Comparison of ENCODE assay signal across 17 cellular contexts in the genomic region with DNA sequence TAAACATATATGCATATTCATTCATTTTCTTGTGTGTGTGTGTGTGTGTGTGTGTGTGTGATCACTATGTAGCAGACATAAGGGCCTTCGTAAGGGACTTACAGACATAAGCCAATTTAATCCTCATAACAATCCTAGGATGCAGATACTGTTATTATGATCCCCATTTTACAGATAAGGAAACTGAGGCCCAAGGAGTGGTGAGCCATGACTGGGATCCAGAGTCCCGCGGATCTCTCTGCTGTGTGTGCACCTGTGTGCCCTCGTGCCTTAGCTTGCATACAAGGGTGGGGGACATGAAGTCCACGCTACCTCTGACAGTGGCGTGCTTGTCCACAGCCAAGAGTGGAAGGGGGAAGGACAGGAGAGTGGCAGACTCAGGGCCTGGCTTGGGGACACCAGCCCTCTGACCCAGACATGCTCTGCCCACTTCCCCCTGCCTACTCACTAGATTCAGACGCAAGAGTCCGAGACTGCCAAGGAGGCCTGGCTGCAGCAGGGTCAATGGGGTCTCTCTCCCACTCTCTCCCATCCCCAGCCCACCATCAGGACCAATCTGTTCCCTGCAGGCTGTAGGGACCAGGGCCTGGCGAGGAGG. TPM values are rescaled to one million over a fixed set of nuclear protein-coding genes. Genes with fewer than 3 reads are reported as not detected.
DNase-seq lines count a peak whose midpoint lies in the region; ATAC-seq and TF ChIP-seq lines count a peak whose summit lies in the region.
"Had no signal": no experiment of that assay in that cellular context is flagged by ENCODE, and none has a peak within 500 bp of the region (broad histone marks: within the 10 kb centered on the region; RNA-seq: fewer than 3 reads in every experiment).

No MANE protein-coding gene starts in this region.

- in situ Hi-C loops in transverse colon (cut with MboI; ENCODE audit: low pct_ligation_motif_present in 1 of 4, low pct_unique_long_range_greater_than_20kb in 1 of 4, low sequenced_read_pairs in 3 of 4) (loop anchor here in 2 of 4 donors (10.0 kb wide), 1 partner anchor 50 kb away; no protein-coding TSS in a partner anchor), KBM-7 (cut with MboI; ENCODE audit: low pct_unique_long_range_greater_than_20kb, low sequenced_read_pairs) (loop anchor here (25.0 kb wide), 1 partner anchor 313 kb away; a partner anchor contains a TSS)

- peak overlapping the region; percentile 10 for H3K27ac ChIP-seq in duodenal mucosa (ENCODE audit: low read depth, low read length)
- no peak overlapping the region for H3K27ac ChIP-seq in neural progenitor cell
- peak overlapping the region; percentile 54 for H3K27ac ChIP-seq in smooth muscle cell (ENCODE audit: low read depth)
- H3K27ac ChIP-seq in transverse colon = no peak overlapping the region
- H3K27ac ChIP-seq: KMS-11, SJCRH30 had no signal

- no peak for TF ChIP-seq CTCF in neural progenitor cell (IDR thresholded peaks at IDR 0.05)
- TF ChIP-seq CTCF in smooth muscle cell (IDR thresholded peaks at IDR 0.05; ENCODE audit: borderline replicate concordance, insufficient read depth, poor library complexity, severe bottlenecking) = no peak
- no peak for TF ChIP-seq CTCF in transverse colon (IDR thresholded peaks at IDR 0.05)

- no peaks in the 10 kb centered on the region for H3K27me3 Mint-ChIP-seq in activated T-helper 17 cell treated with anti-CD3 and anti-CD28 coated beads, Interleukin-2, amount 50 U/mL, for 72 hours
- no peaks in the 10 kb centered on the region for H3K27me3 Mint-ChIP-seq in neural progenitor cell (ENCODE audit: insufficient read depth, low read depth)

- no peaks in the 10 kb centered on the region for H3K36me3 ChIP-seq in duodenal mucosa (ENCODE audit: control insufficient read depth in 1 of 2, insufficient read depth in 2 of 2, low read length in 2 of 2)
- no peaks in the 10 kb centered on the region for H3K36me3 ChIP-seq in neural progenitor cell
- H3K36me3 ChIP-seq in smooth muscle cell (ENCODE audit: low read depth) = no peaks in the 10 kb centered on the region
- H3K36me3 ChIP-seq in transverse colon = no peaks in the 10 kb centered on the region
- H3K36me3 ChIP-seq: BE2C, SJCRH30 had no signal

- TF ChIP-seq POLR2A in transverse colon (IDR thresholded peaks at IDR 0.05) = no peak

- H3K4me2 ChIP-seq in neural progenitor cell (no peak overlapping the region), smooth muscle cell (peak overlapping the region; percentile 34)
- H3K4me2 ChIP-seq: KMS-11 had no signal

- H3K4me1 Mint-ChIP-seq in activated T-helper 17 cell treated with anti-CD3 and anti-CD28 coated beads, Interleukin-2, amount 50 U/mL, for 72 hours = peaks cover 11% of the 10 kb centered on the region
- peaks cover 31% of the 10 kb centered on the region for H3K4me1 Mint-ChIP-seq in neural progenitor cell

- no peaks in the 10 kb centered on the region for H4K20me1 ChIP-seq in neural progenitor cell (ENCODE audit: low read depth)
- no peaks in the 10 kb centered on the region for H4K20me1 ChIP-seq in smooth muscle cell (ENCODE audit: low read depth)

- H3K27me3 ChIP-seq in duodenal mucosa (ENCODE audit: control insufficient read depth in 1 of 2, insufficient read depth in 2 of 2, low read length in 2 of 2) (no peaks in the 10 kb centered on the region), neural progenitor cell (no peaks in the 10 kb centered on the region), smooth muscle cell (ENCODE audit: low read depth) (no peaks in the 10 kb centered on the region), transverse colon (no peaks in the 10 kb centered on the region)
- H3K27me3 ChIP-seq: BE2C, SJCRH30 had no signal

- no peak for TF ChIP-seq EP300 in transverse colon (IDR thresholded peaks at IDR 0.05; ENCODE audit: low read depth)

- H3K4me3 ChIP-seq in duodenal mucosa (ENCODE audit: low read depth in 1 of 2, low read length in 2 of 2) (no peak overlapping the region), neural progenitor cell (no peak overlapping the region), smooth muscle cell (no peak overlapping the region), transverse colon (no peak overlapping the region)
- H3K4me3 ChIP-seq: SJCRH30 had no signal

- H3K9me3 ChIP-seq in duodenal mucosa (ENCODE audit: control insufficient read depth in 1 of 2, low read length in 2 of 2) (no peaks in the 10 kb centered on the region), neural progenitor cell (ENCODE audit: low read depth) (no peaks in the 10 kb centered on the region), smooth muscle cell (replicated peaks; ENCODE audit: low read depth) (no peaks in the 10 kb centered on the region), transverse colon (no peaks in the 10 kb centered on the region)
- H3K9me3 ChIP-seq: BE2C, SJCRH30 had no signal

- H3K4me1 ChIP-seq in duodenal mucosa (ENCODE audit: control insufficient read depth in 1 of 2, insufficient read depth in 2 of 2, low read length in 2 of 2) (no peaks in the 10 kb centered on the region), neural progenitor cell (peaks cover 30% of the 10 kb centered on the region), smooth muscle cell (ENCODE audit: low read depth) (peaks cover 19% of the 10 kb centered on the region), transverse colon (no peaks in the 10 kb centered on the region)

- no peaks in the 10 kb centered on the region for H3K36me3 Mint-ChIP-seq in activated T-helper 17 cell treated with anti-CD3 and anti-CD28 coated beads, Interleukin-2, amount 50 U/mL, for 72 hours (ENCODE audit: low read depth)
- no peaks in the 10 kb centered on the region for H3K36me3 Mint-ChIP-seq in neural progenitor cell

- H3K79me2 ChIP-seq in neural progenitor cell (ENCODE audit: low read depth) = no peaks in the 10 kb centered on the region
- no peaks in the 10 kb centered on the region for H3K79me2 ChIP-seq in smooth muscle cell (ENCODE audit: low read depth)

- intact Hi-C loops in transverse colon (cut with DNase I; ENCODE audit: low total_unique reads) = no loop called here

- WGBS in smooth muscle cell (ENCODE audit: low lambda C conversion rate) = 86% methylated on average over 9 of the region's 9 CpGs
- WGBS in transverse colon (ENCODE audit: low coverage in 1 of 2), 2 donors = 80 to 99% methylated on average over 2 to 9 of the region's 9 CpGs

- H2AFZ ChIP-seq in neural progenitor cell (replicated peaks) (no peak overlapping the region), smooth muscle cell (ENCODE audit: low read depth) (no peak overlapping the region)

- H3F3A ChIP-seq in neural progenitor cell (ENCODE audit: low read depth) (peaks cover 15% of the 10 kb centered on the region), smooth muscle cell (ENCODE audit: low read depth) (peaks cover 6% of the 10 kb centered on the region)

- DNase-seq in neural progenitor cell (ENCODE audit: low spot score) (no peak), smooth muscle cell (lab: John Stamatoyannopoulos, UW; ENCODE audit: unreplicated experiment) (no peak), transverse colon (no peak), KBM-7 (no peak), NCI-H2196 treated with DMSO at 0.1 percent for 48 hours (lab: John Stamatoyannopoulos, UW; ENCODE audit: unreplicated experiment) (no peak)
- DNase-seq: BE2C, NCI-H1105, NCI-H146, NCI-H2029, NCI-H524 treated with DMSO at 0.1 percent for 48 hours, NCI-H82, SJCRH30 had no signal

- no peak overlapping the region for H3K27ac Mint-ChIP-seq in activated T-helper 17 cell treated with anti-CD3 and anti-CD28 coated beads, Interleukin-2, amount 50 U/mL, for 72 hours
- peak overlapping the region; percentile 29 for H3K27ac Mint-ChIP-seq in neural progenitor cell

- peak overlapping the region; percentile 41 for H3K4me3 Mint-ChIP-seq in activated T-helper 17 cell treated with anti-CD3 and anti-CD28 coated beads, Interleukin-2, amount 50 U/mL, for 72 hours
- no peak overlapping the region for H3K4me3 Mint-ChIP-seq in neural progenitor cell

- no peak for ATAC-seq in activated T-helper 17 cell treated with anti-CD3 and anti-CD28 coated beads, Interleukin-2, amount 50 U/mL, for 72 hours (replicated peaks)
- no peak for ATAC-seq in HG02938 (IDR thresholded peaks at IDR 0.05; ENCODE audit: unreplicated experiment)

- H3K9me3 Mint-ChIP-seq in activated T-helper 17 cell treated with anti-CD3 and anti-CD28 coated beads, Interleukin-2, amount 50 U/mL, for 72 hours = no peaks in the 10 kb centered on the region
- no peaks in the 10 kb centered on the region for H3K9me3 Mint-ChIP-seq in neural progenitor cell

- H3K9ac ChIP-seq in duodenal mucosa (ENCODE audit: low read depth in 1 of 2, low read length in 2 of 2) = no peak overlapping the region
- no peak overlapping the region for H3K9ac ChIP-seq in neural progenitor cell
- no peak overlapping the region for H3K9ac ChIP-seq in smooth muscle cell (ENCODE audit: low read depth)
- H3K9ac ChIP-seq: KMS-11 had no signal

RNA-seq across cellular contexts. Expression of a gene that starts 9.8 kb away (rescaled TPM):
- total RNA-seq in activated T-helper 17 cell treated with anti-CD3 and anti-CD28 coated beads, Interleukin-2, amount 50 U/mL, for 72 hours = not detected
- total RNA-seq in neural progenitor cell (ENCODE audit: low replicate concordance) = 3.0 and 5.2 TPM in 2 replicates
- 5.0 and 5.1 TPM in 2 replicates for total RNA-seq in smooth muscle cell
- 8.3 and 14.8 TPM in 2 replicates for polyA plus RNA-seq in smooth muscle cell
- under 1 TPM in 3 of 4 donors, not detected in 1; 0.16 to 0.96 (median 0.40) TPM for total RNA-seq in transverse colon
- total RNA-seq: A673, SJCRH30 had no signal

RNA-seq across cellular contexts. Expression of a gene that starts 14.2 kb away (rescaled TPM):
- total RNA-seq in activated T-helper 17 cell treated with anti-CD3 and anti-CD28 coated beads, Interleukin-2, amount 50 U/mL, for 72 hours = not detected
- total RNA-seq in neural progenitor cell (ENCODE audit: low replicate concordance) (not detected in 2 replicates), smooth muscle cell (0.27 and 0.76 TPM in 2 replicates), transverse colon (100 to 1,000 TPM; 214 to 308 (median 283) TPM)
- polyA plus RNA-seq in smooth muscle cell = not detected in 2 replicates
- total RNA-seq: A673, SJCRH30 had no signal

RNA-seq across cellular contexts. Expression of a gene that starts 19.4 kb away (rescaled TPM):
- 10 to 100 TPM; 47.5 to 95.4 TPM for total RNA-seq in activated T-helper 17 cell treated with anti-CD3 and anti-CD28 coated beads, Interleukin-2, amount 50 U/mL, for 72 hours
- total RNA-seq in neural progenitor cell (ENCODE audit: low replicate concordance) (17.4 and 44.6 TPM in 2 replicates), smooth muscle cell (14.3 and 18.1 TPM in 2 replicates), transverse colon (100 to 1,000 TPM in 2 of 4 donors, 10 to 100 TPM in 2; 25.4 to 148 (median 81.5) TPM)
- 28.1 and 33.5 TPM in 2 replicates for polyA plus RNA-seq in smooth muscle cell

Comparison
In these comparisons a context has a peak if more than half of its experiments do, and no peak if none do; other contexts are left out.
1. H3K27ac ChIP-seq: peak in duodenal mucosa (single experiment) and smooth muscle cell (single experiment); none in neural progenitor cell (single experiment) and transverse colon (0 of 4).
2. RNA of a gene that starts 14.2 kb away (total RNA-seq): 214 to 308 TPM in transverse colon; 0.27 to 0.76 TPM in smooth muscle cell, not detected in activated T-helper 17 cell treated with anti-CD3 and anti-CD28 coated beads, Interleukin-2, amount 50 U/mL, for 72 hours and not detected in neural progenitor cell; every median in the first group is over 100 times any median in the second.